26 cellular contexts compared by ENCODE assay signal in genomic region chr14:56212541-56212940, GRCh38.
"Had no signal": no experiment of that assay in that cellular context is flagged by ENCODE, and none has a peak within 500 bp of the region (broad histone marks: within the 10 kb centered on the region; RNA-seq: fewer than 3 reads in every experiment).

No MANE protein-coding gene starts in this region.

- H3K4me1 ChIP-seq: colonic mucosa, uterus had no signal

- H3K9me3 ChIP-seq: ascending aorta, colonic mucosa, gastroesophageal sphincter, spleen, thoracic aorta, uterus had no signal

- H3K36me3 ChIP-seq: ascending aorta, cardiac muscle cell, colonic mucosa, gastroesophageal sphincter, spleen, thoracic aorta, uterus, WERI-Rb-1 had no signal

- H3K27me3 ChIP-seq: ascending aorta, colonic mucosa, gastroesophageal sphincter, hepatocyte, spleen, uterus had no signal

- ATAC-seq: activated CD4-positive, CD25-positive, alpha-beta regulatory T cell treated with anti-CD3 and anti-CD28 coated beads, Interleukin-2, amount 50 U/mL, for 24 hours; gastroesophageal sphincter; naive thymus-derived CD8-positive, alpha-beta T cell; right cardiac atrium; stimulated activated naive CD8-positive, alpha-beta T cell treated with anti-CD3 and anti-CD28 coated beads, Interleukin-15, Interleukin-2, amounts not matched to agents 100 U/mL and 50 U/mL, for 24 hours had no signal

- H3K27ac ChIP-seq: ascending aorta, cardiac muscle cell, colonic mucosa, gastroesophageal sphincter, hepatocyte, spleen, thoracic aorta, uterus, WERI-Rb-1 had no signal

- DNase-seq: activated CD4-positive, alpha-beta T cell treated with anti-CD3 and anti-CD28 coated beads for 48 hours; activated CD4-positive, alpha-beta T cell treated with anti-CD3 and anti-CD28 coated beads, Interleukin-2, amount 50 U/mL, for 48 hours; activated CD8-positive, alpha-beta memory T cell treated with anti-CD3 and anti-CD28 coated beads for 24 hours; activated effector memory CD4-positive, alpha-beta T cell treated with anti-CD3 and anti-CD28 coated beads, Interleukin-2, amount 50 U/mL, for 16 hours; activated naive CD4-positive, alpha-beta T cell treated with anti-CD3 and anti-CD28 coated beads for 36 hours; activated naive CD8-positive, alpha-beta T cell treated with anti-CD3 and anti-CD28 coated beads for 36 hours; cerebellar nuclear complex; colonic mucosa; effector memory CD4-positive, alpha-beta T cell; erythroblast; left cardiac atrium; naive thymus-derived CD8-positive, alpha-beta T cell; posterior cingulate gyrus; right cardiac atrium; spleen; stimulated activated naive CD8-positive, alpha-beta T cell treated with anti-CD3 and anti-CD28 coated beads, Interleukin-15, Interleukin-2, amounts not matched to agents 100 U/mL and 50 U/mL, for 24 hours; T-helper 9 cell; trophoblast cell; uterus; WERI-Rb-1 had no signal

- H3K4me3 ChIP-seq: ascending aorta, cardiac muscle cell, colonic mucosa, gastroesophageal sphincter, hepatocyte, spleen, thoracic aorta, uterus had no signal
